Comparison of ENCODE assay signal across 11 cellular contexts in genomic region chr4:74969507-74970474, GRCh38. TPM values are rescaled to one million over a fixed set of nuclear protein-coding genes. Genes with fewer than 3 reads are reported as not detected.
DNase-seq lines count a peak whose midpoint lies in the region; ATAC-seq, FAIRE-seq and TF ChIP-seq lines count a peak whose summit lies in the region.
"Had no signal": no experiment of that assay in that cellular context is flagged by ENCODE, and none has a peak within 500 bp of the region (broad histone marks: within the 10 kb centered on the region; RNA-seq: fewer than 3 reads in every experiment).

No MANE protein-coding gene starts in this region.

- H3K27me3 ChIP-seq in pancreas: no peaks in the 10 kb centered on the region

- H3K9me3 ChIP-seq in OCI-LY7 (ENCODE audit: low read length): no peaks in the 10 kb centered on the region
- no peaks in the 10 kb centered on the region for H3K9me3 ChIP-seq in pancreas

- no peak overlapping the region for H3K4me2 ChIP-seq in OCI-LY7 (ENCODE audit: low read length)

- H3K27ac ChIP-seq in OCI-LY7 (ENCODE audit: low read depth, low read length, poor library complexity, severe bottlenecking) (no peak overlapping the region), pancreas (peak overlapping the region in 2 of 4 donors; percentile 19 to 28)

- ATAC-seq in Right ventricle myocardium superior (ENCODE audit: poor library complexity) (peak; percentile 93), pancreas (peak; percentile 82 to 94 (median 90)), HG03520 (IDR thresholded peaks at IDR 0.05; ENCODE audit: unreplicated experiment) (no peak)
- ATAC-seq: T-helper 17 cell had no signal

- H3K4me3 ChIP-seq in OCI-LY7 (ENCODE audit: low read depth, low read length, poor library complexity, severe bottlenecking): no peak overlapping the region
- H3K4me3 ChIP-seq in pancreas: no peak overlapping the region

- peak; percentile 90 for DNase-seq in DMS 273 (lab: John Stamatoyannopoulos, UW; ENCODE audit: unreplicated experiment)
- DNase-seq in OCI-LY7 (ENCODE audit: low spot score): no peak
- peak; percentile 64 for DNase-seq in Right ventricle myocardium superior
- peak in 4 of 6 donors; percentile 14 to 47 (median 31) for DNase-seq in pancreas
- DNase-seq in cerebellar cortex (ENCODE audit: low spot score): no peak
- no peak for DNase-seq in RKO (ENCODE audit: low spot score)
- DNase-seq in hypothalamus (lab: John Stamatoyannopoulos, UW): no peak
- DNase-seq: NCI-H748 treated with DMSO at 0.1 percent for 48 hours, T-helper 17 cell had no signal

- H3K4me1 ChIP-seq in OCI-LY7 (ENCODE audit: insufficient read depth, low read length, poor library complexity, severe bottlenecking) (no peaks in the 10 kb centered on the region), pancreas (peaks cover 3 to 11% (median 6%) of the 10 kb centered on the region in 3 donors)

- H2AFZ ChIP-seq in OCI-LY7 (ENCODE audit: low read length): no peak overlapping the region

- H3K79me2 ChIP-seq in OCI-LY7 (ENCODE audit: insufficient read depth, low read depth, low read length): no peaks in the 10 kb centered on the region

- intact Hi-C loops in OCI-LY7 (cut with micrococcal nuclease; ENCODE audit: unreplicated experiment) (no loop called here), Right ventricle myocardium superior (cut with DNase I) (no loop called here), pancreas (cut with DNase I) (no loop called here)

- H3K36me3 ChIP-seq in OCI-LY7 (ENCODE audit: insufficient read depth, low read length) (no peaks in the 10 kb centered on the region), pancreas (no peaks in the 10 kb centered on the region)

- no peaks in the 10 kb centered on the region for H3K9me2 ChIP-seq in OCI-LY7 (ENCODE audit: insufficient read depth, low read length)

- no peak for FAIRE-seq in pancreas (lab: Jason Lieb, UNC)
- FAIRE-seq: H54 had no signal

- CTCF ChIA-PET in OCI-LY7 (lab: Charles Lee; ENCODE audit: unreplicated experiment): interaction anchor here (1.4 kb wide), 1 partner anchor 9 kb away, joined by 4 read pairs; no protein-coding TSS in a partner anchor

- 56 to 58% methylated on average over 9 of the region's 9 CpGs for WGBS in pancreas, 2 donors

- no peaks in the 10 kb centered on the region for H4K20me1 ChIP-seq in OCI-LY7 (ENCODE audit: insufficient read depth, low read length)

- BruUV-seq in OCI-LY7 (replicated peaks; lab: Mats Ljungman, UMichigan): no TSS peak

- POLR2A ChIA-PET in OCI-LY7 (lab: Charles Lee): no interaction called here

- TF ChIP-seq CTCF in OCI-LY7 (conservative IDR thresholded peaks at IDR 0.05; ENCODE audit: low read length): 0 out of 2 replicates have a peak, but pooled peaks have one; percentile 9
- TF ChIP-seq CTCF in pancreas (IDR thresholded peaks at IDR 0.05): no peak

RNA-seq across cellular contexts. Expression of gene PARM1, which starts 36.9 kb away (rescaled TPM):
- total RNA-seq in OCI-LY7 (2014; rRNA removed; shearing (Covaris generic)): not detected in 2 replicates
- total RNA-seq in OCI-LY7 (2022) (not detected in 2 replicates), Right ventricle myocardium superior (65.2 TPM), pancreas (10 to 100 TPM; 22.0 to 28.0 (median 24.5) TPM)
- polyA plus RNA-seq in pancreas: 10 to 100 TPM in 1 of 2 donors, 1 to 10 TPM in 1; 8.3 to 29.7 TPM

Comparison
In these comparisons a context has a peak if more than half of its experiments do, and no peak if none do; other contexts are left out.
1. DNase-seq: peak in DMS 273 (single experiment), Right ventricle myocardium superior (single experiment) and pancreas (4 of 6); none in OCI-LY7 (single experiment), cerebellar cortex (single experiment), RKO (single experiment) and hypothalamus (0 of 51).
2. RNA of gene PARM1, which starts 36.9 kb away (total RNA-seq): 65.2 TPM in Right ventricle myocardium superior (single experiment) and 22.0 to 28.0 TPM in pancreas; not detected in OCI-LY7; every median in the first group is over 10 times any median in the second.